In the genomic region with DNA sequence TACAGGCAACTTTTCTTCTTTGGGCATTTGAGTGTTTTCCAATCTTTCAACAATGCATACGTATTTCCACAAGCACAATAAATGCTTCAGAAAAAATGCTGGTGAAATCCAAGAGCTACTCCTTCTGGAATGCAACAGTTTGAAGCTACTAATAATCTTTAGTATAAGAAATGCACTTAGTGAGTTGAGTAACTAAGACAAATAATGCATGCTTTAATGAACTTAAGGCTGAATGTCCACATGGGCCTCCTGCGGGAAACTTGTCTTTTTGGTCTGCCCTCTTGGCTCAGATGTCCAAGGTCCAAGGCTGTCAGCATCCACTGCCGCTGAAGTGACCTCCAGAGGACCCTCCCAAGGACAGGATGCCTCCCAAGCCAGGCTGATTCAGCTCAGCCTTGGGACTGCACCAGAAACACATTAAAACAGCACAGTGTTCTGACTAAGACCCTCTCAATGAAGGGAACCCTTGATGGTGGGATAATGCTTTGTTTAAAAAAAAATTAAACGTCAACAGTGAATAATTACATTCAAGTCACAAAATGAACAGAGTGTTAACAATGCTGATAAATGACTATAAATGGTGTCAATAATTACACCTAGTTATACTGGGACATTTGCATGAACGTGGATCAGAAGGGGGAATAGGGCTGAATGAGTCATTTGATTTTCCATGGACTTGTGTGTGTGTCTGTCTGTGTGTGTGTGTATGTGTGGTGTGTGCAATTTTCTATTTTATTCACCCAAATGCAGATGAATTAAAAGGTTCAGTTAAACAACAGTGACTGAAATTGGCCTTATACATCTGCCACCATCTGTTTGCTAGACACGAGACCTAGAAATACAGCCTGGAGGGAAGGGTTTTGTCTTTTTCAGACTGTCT, we compare ENCODE assay signal across 18 cellular contexts.
DNase-seq lines count a peak whose midpoint lies in the region; ATAC-seq and TF ChIP-seq lines count a peak whose summit lies in the region.
"Had no signal": no experiment of that assay in that cellular context is flagged by ENCODE, and none has a peak within 500 bp of the region (broad histone marks: within the 10 kb centered on the region; RNA-seq: fewer than 3 reads in every experiment).

No MANE protein-coding gene starts in this region.

- H3K36me3 Mint-ChIP-seq in brain, result peaks cover 63% of the 10 kb centered on the region
- peaks cover 70% of the 10 kb centered on the region for H3K36me3 Mint-ChIP-seq in osteocyte (ENCODE audit: unreplicated experiment)
- H3K36me3 Mint-ChIP-seq: CD4-positive, CD25-positive, alpha-beta regulatory T cell had no signal

- ATAC-seq in GM18502 (IDR thresholded peaks at IDR 0.05; ENCODE audit: poor library complexity, unreplicated experiment), result no peak
- no peak for ATAC-seq in GM21360 (IDR thresholded peaks at IDR 0.05; ENCODE audit: unreplicated experiment)
- ATAC-seq: GM12878, K562 had no signal

- H3K9me3 Mint-ChIP-seq in brain (no peaks in the 10 kb centered on the region), osteocyte (ENCODE audit: unreplicated experiment) (no peaks in the 10 kb centered on the region)

- TF ChIP-seq CTCF in brain (conservative IDR thresholded peaks at IDR 0.05) (no peak), osteocyte (IDR thresholded peaks at IDR 0.05) (no peak)

- peak overlapping the region in 4 of 5 experiments; percentile 40 to 93 (median 92) for H3K27ac Mint-ChIP-seq in brain
- H3K27ac Mint-ChIP-seq in osteocyte (ENCODE audit: unreplicated experiment), result peak overlapping the region; percentile 38
- H3K27ac Mint-ChIP-seq: CD4-positive, CD25-positive, alpha-beta regulatory T cell had no signal

- H3K27me3 Mint-ChIP-seq in brain (peaks cover 4% of the 10 kb centered on the region), osteocyte (ENCODE audit: unreplicated experiment) (no peaks in the 10 kb centered on the region)

- peak; percentile 25 for DNase-seq in GM04503 (ENCODE audit: low read depth)
- peak; percentile 16 for DNase-seq in fibroblast of peridontal ligament (ENCODE audit: extremely low read depth)
- no peak for DNase-seq in osteocyte (ENCODE audit: extremely low spot score, unreplicated experiment)
- no peak for DNase-seq in nucleus accumbens (lab: John Stamatoyannopoulos, UW)
- no peak for DNase-seq in NCI-H1105 treated with DMSO at 0.1 percent for 48 hours (lab: John Stamatoyannopoulos, UW)
- DNase-seq: AML-193; CD4-positive, CD25-positive, alpha-beta regulatory T cell; DMS53; NCI-H146; NCI-H446 treated with DMSO at 0.1 percent for 48 hours; NCI-H82; Peyer's patch; Right ventricle myocardium superior had no signal

- peak overlapping the region in 1 of 5 experiments; percentile 23 for H3K4me3 Mint-ChIP-seq in brain
- no peak overlapping the region for H3K4me3 Mint-ChIP-seq in osteocyte (ENCODE audit: unreplicated experiment)
- H3K4me3 Mint-ChIP-seq: CD4-positive, CD25-positive, alpha-beta regulatory T cell had no signal

- H3K4me1 Mint-ChIP-seq in brain, result peaks cover 32% of the 10 kb centered on the region
- no peaks in the 10 kb centered on the region for H3K4me1 Mint-ChIP-seq in osteocyte (ENCODE audit: unreplicated experiment)
- H3K4me1 Mint-ChIP-seq: CD4-positive, CD25-positive, alpha-beta regulatory T cell had no signal

Comparison
In these comparisons a context has a peak if more than half of its experiments do, and no peak if none do; other contexts are left out.
1. DNase-seq: peak in GM04503 (single experiment) and fibroblast of peridontal ligament (single experiment); none in osteocyte (single experiment), nucleus accumbens (0 of 56) and NCI-H1105 treated with DMSO at 0.1 percent for 48 hours (single experiment).